ENCODE assay signal across 14 cellular contexts in genomic region chr2:104658840-104659591, GRCh38.
DNase-seq lines count a peak whose midpoint lies in the region; ATAC-seq and TF ChIP-seq lines count a peak whose summit lies in the region.
"Had no signal": no experiment of that assay in that cellular context is flagged by ENCODE, and none has a peak within 500 bp of the region (broad histone marks: within the 10 kb centered on the region; RNA-seq: fewer than 3 reads in every experiment).

No MANE protein-coding gene starts in this region.

- peaks cover 9% of the 10 kb centered on the region for H3K27me3 Mint-ChIP-seq in glutamatergic neuron (ENCODE audit: unreplicated experiment)
- H3K27me3 Mint-ChIP-seq in CD4-positive, alpha-beta T cell = peaks cover 43% of the 10 kb centered on the region
- peaks cover 24% of the 10 kb centered on the region for H3K27me3 Mint-ChIP-seq in T-helper 2 cell treated with Interferon-gamma antibody and Interleukin-4, amounts not matched to agents 5 μg/mL and 100 μg/mL, for 36 hours (ENCODE audit: low read depth)
- peaks cover 8 to 9% of the 10 kb centered on the region in 2 donors for H3K27me3 Mint-ChIP-seq in CD8-positive, alpha-beta memory T cell

- no peaks in the 10 kb centered on the region for H3K4me1 ChIP-seq in lower lobe of right lung
- peaks cover 12% of the 10 kb centered on the region for H3K4me1 ChIP-seq in suprapubic skin
- H3K4me1 ChIP-seq in ascending aorta = no peaks in the 10 kb centered on the region
- H3K4me1 ChIP-seq in CD8-positive, alpha-beta memory T cell (ENCODE audit: insufficient read depth, low read length) = no peaks in the 10 kb centered on the region
- H3K4me1 ChIP-seq: SJSA1 had no signal

- H3K27ac ChIP-seq in lower lobe of right lung = no peak overlapping the region
- peak overlapping the region; percentile 28 for H3K27ac ChIP-seq in suprapubic skin
- H3K27ac ChIP-seq in CD4-positive, alpha-beta T cell (ENCODE audit: low read depth, low read length) = no peak overlapping the region
- no peak overlapping the region for H3K27ac ChIP-seq in ascending aorta
- no peak overlapping the region for H3K27ac ChIP-seq in CD8-positive, alpha-beta memory T cell (ENCODE audit: low read depth, low read length)
- H3K27ac ChIP-seq: SJSA1 had no signal

- POLR2A ChIA-PET in CD4-positive, alpha-beta T cell (lab: Charles Lee) = no interaction called here
- POLR2A ChIA-PET in CD8-positive, alpha-beta memory T cell (lab: Charles Lee) = no interaction called here

- H3K27ac Mint-ChIP-seq in glutamatergic neuron (ENCODE audit: unreplicated experiment) = peak overlapping the region; percentile 29
- H3K27ac Mint-ChIP-seq in CD4-positive, alpha-beta T cell = no peak overlapping the region
- no peak overlapping the region for H3K27ac Mint-ChIP-seq in T-helper 2 cell treated with Interferon-gamma antibody and Interleukin-4, amounts not matched to agents 5 μg/mL and 100 μg/mL, for 36 hours
- no peak overlapping the region for H3K27ac Mint-ChIP-seq in CD8-positive, alpha-beta memory T cell
- H3K27ac Mint-ChIP-seq: activated naive CD4-positive, alpha-beta T cell treated with anti-CD3 and anti-CD28 coated beads, Interleukin-2, amount 50 U/mL, for 72 hours had no signal

- H3K9me3 ChIP-seq in lower lobe of right lung = no peaks in the 10 kb centered on the region
- H3K9me3 ChIP-seq in suprapubic skin = no peaks in the 10 kb centered on the region
- no peaks in the 10 kb centered on the region for H3K9me3 ChIP-seq in CD4-positive, alpha-beta T cell (ENCODE audit: control insufficient read depth, low read length)
- H3K9me3 ChIP-seq in ascending aorta = no peaks in the 10 kb centered on the region
- H3K9me3 ChIP-seq in CD8-positive, alpha-beta memory T cell (ENCODE audit: low read length) = no peaks in the 10 kb centered on the region
- H3K9me3 ChIP-seq: SJSA1 had no signal

- H3K27me3 ChIP-seq in lower lobe of right lung (ENCODE audit: low read depth) (peaks cover 10% of the 10 kb centered on the region), suprapubic skin (peaks cover 16% of the 10 kb centered on the region), ascending aorta (no peaks in the 10 kb centered on the region)
- peaks cover 28% of the 10 kb centered on the region for H3K27me3 ChIP-seq in CD4-positive, alpha-beta T cell (ENCODE audit: control insufficient read depth, insufficient read depth, low read length)
- H3K27me3 ChIP-seq in CD8-positive, alpha-beta memory T cell (ENCODE audit: insufficient read depth, low read length, poor library complexity, severe bottlenecking) = no peaks in the 10 kb centered on the region

- CTCF ChIA-PET in CD4-positive, alpha-beta T cell (lab: Charles Lee) = no interaction called here
- CTCF ChIA-PET in CD8-positive, alpha-beta memory T cell (lab: Charles Lee) = no interaction called here

- H3K36me3 ChIP-seq in lower lobe of right lung (no peaks in the 10 kb centered on the region), suprapubic skin (no peaks in the 10 kb centered on the region), ascending aorta (no peaks in the 10 kb centered on the region)
- no peaks in the 10 kb centered on the region for H3K36me3 ChIP-seq in CD8-positive, alpha-beta memory T cell (ENCODE audit: insufficient read depth, low read length)
- H3K36me3 ChIP-seq: SJSA1 had no signal

- peak overlapping the region; percentile 81 for H3K4me3 Mint-ChIP-seq in glutamatergic neuron (ENCODE audit: unreplicated experiment)
- no peak overlapping the region for H3K4me3 Mint-ChIP-seq in CD4-positive, alpha-beta T cell
- no peak overlapping the region for H3K4me3 Mint-ChIP-seq in T-helper 2 cell treated with Interferon-gamma antibody and Interleukin-4, amounts not matched to agents 5 μg/mL and 100 μg/mL, for 36 hours
- H3K4me3 Mint-ChIP-seq in CD8-positive, alpha-beta memory T cell = no peak overlapping the region

- TF ChIP-seq CTCF in glutamatergic neuron (IDR thresholded peaks at IDR 0.05; ENCODE audit: partially characterized antibody, unreplicated experiment) = no peak
- no peak for TF ChIP-seq CTCF in lower lobe of right lung (IDR thresholded peaks at IDR 0.05)
- TF ChIP-seq CTCF in suprapubic skin (IDR thresholded peaks at IDR 0.05) = no peak
- TF ChIP-seq CTCF in CD4-positive, alpha-beta T cell (IDR thresholded peaks at IDR 0.05) = no peak
- TF ChIP-seq CTCF in ascending aorta (IDR thresholded peaks at IDR 0.05) = no peak

- intact Hi-C loops in lower lobe of right lung (cut with DNase I) (no loop called here), ascending aorta (cut with DNase I) (no loop called here)
- intact Hi-C loops in CD4-positive, alpha-beta T cell (cut with DNase I, micrococcal nuclease) = no loop called here

- ATAC-seq in lower lobe of right lung = peak; percentile 28 to 46
- ATAC-seq in CD4-positive, alpha-beta T cell (ENCODE audit: poor library complexity) = no peak

- peaks cover 13% of the 10 kb centered on the region for H3K4me1 Mint-ChIP-seq in glutamatergic neuron (ENCODE audit: low read depth, unreplicated experiment)
- peaks cover 9% of the 10 kb centered on the region for H3K4me1 Mint-ChIP-seq in CD4-positive, alpha-beta T cell (ENCODE audit: low read depth)
- H3K4me1 Mint-ChIP-seq in T-helper 2 cell treated with Interferon-gamma antibody and Interleukin-4, amounts not matched to agents 5 μg/mL and 100 μg/mL, for 36 hours (ENCODE audit: low read depth) = peaks cover 6% of the 10 kb centered on the region
- H3K4me1 Mint-ChIP-seq in CD8-positive, alpha-beta memory T cell = peaks cover 5 to 8% (median 6%) of the 10 kb centered on the region in 3 donors

- 17% methylated on average over 35 of the region's 53 CpGs for whole genome bisulfite sequencing in suprapubic skin

- DNase-seq in amygdala (lab: John Stamatoyannopoulos, UW) (peak in 32 of 56 donors; percentile 7 to 57 (median 30)), glutamatergic neuron (peak; percentile 56), lower lobe of right lung (no peak), suprapubic skin (ENCODE audit: low spot score in 2 of 2) (no peak), ascending aorta (ENCODE audit: low spot score in 2 of 2) (no peak)
- no peak for DNase-seq in CD4-positive, alpha-beta T cell
- no peak for DNase-seq in T-helper 2 cell treated with Interferon-gamma antibody and Interleukin-4, amounts not matched to agents 5 μg/mL and 100 μg/mL, for 36 hours (ENCODE audit: low spot score)
- no peak for DNase-seq in CD8-positive, alpha-beta memory T cell
- DNase-seq: DMS153; Karpas-422; NCI-H226; stimulated activated naive CD4-positive, alpha-beta T cell had no signal

- no peak for TF ChIP-seq EP300 in suprapubic skin (IDR thresholded peaks at IDR 0.05)

- H3K36me3 Mint-ChIP-seq in glutamatergic neuron (ENCODE audit: unreplicated experiment) = no peaks in the 10 kb centered on the region
- H3K36me3 Mint-ChIP-seq in CD4-positive, alpha-beta T cell (ENCODE audit: low read depth) = no peaks in the 10 kb centered on the region
- no peaks in the 10 kb centered on the region for H3K36me3 Mint-ChIP-seq in T-helper 2 cell treated with Interferon-gamma antibody and Interleukin-4, amounts not matched to agents 5 μg/mL and 100 μg/mL, for 36 hours (ENCODE audit: low read depth)
- no peaks in the 10 kb centered on the region for H3K36me3 Mint-ChIP-seq in CD8-positive, alpha-beta memory T cell

- H3K4me3 ChIP-seq in lower lobe of right lung = peak overlapping the region; percentile 10
- peak overlapping the region; percentile 20 for H3K4me3 ChIP-seq in suprapubic skin
- H3K4me3 ChIP-seq in ascending aorta = no peak overlapping the region
- no peak overlapping the region for H3K4me3 ChIP-seq in CD8-positive, alpha-beta memory T cell (ENCODE audit: low read length)
- H3K4me3 ChIP-seq: SJSA1 had no signal

- no peak for TF ChIP-seq POLR2A in suprapubic skin (IDR thresholded peaks at IDR 0.05)

- H3K9me3 Mint-ChIP-seq in glutamatergic neuron (ENCODE audit: unreplicated experiment) = peaks cover 4% of the 10 kb centered on the region
- H3K9me3 Mint-ChIP-seq in CD4-positive, alpha-beta T cell = no peaks in the 10 kb centered on the region
- H3K9me3 Mint-ChIP-seq in T-helper 2 cell treated with Interferon-gamma antibody and Interleukin-4, amounts not matched to agents 5 μg/mL and 100 μg/mL, for 36 hours = no peaks in the 10 kb centered on the region
- peaks cover 0 to 4% (median 2%) of the 10 kb centered on the region in 5 donors for H3K9me3 Mint-ChIP-seq in CD8-positive, alpha-beta memory T cell

Comparison
In these comparisons a context has a peak if more than half of its experiments do, and no peak if none do; other contexts are left out.
1. DNase-seq: peak in amygdala (32 of 56) and glutamatergic neuron (single experiment); none in lower lobe of right lung (single experiment), suprapubic skin (0 of 2), CD4-positive, alpha-beta T cell (0 of 10), ascending aorta (0 of 2), T-helper 2 cell treated with Interferon-gamma antibody and Interleukin-4, amounts not matched to agents 5 μg/mL and 100 μg/mL, for 36 hours (single experiment) and CD8-positive, alpha-beta memory T cell (0 of 5).
2. H3K4me3 ChIP-seq: peak in lower lobe of right lung (single experiment) and suprapubic skin (single experiment); none in ascending aorta (0 of 2) and CD8-positive, alpha-beta memory T cell (single experiment).